Comparison of ENCODE assay signal across 8 cellular contexts in genomic region chr2:69642709-69643601, GRCh38. TPM values are rescaled to one million over a fixed set of nuclear protein-coding genes. Genes with fewer than 3 reads are reported as not detected.
DNase-seq lines count a peak whose midpoint lies in the region; ATAC-seq and TF ChIP-seq lines count a peak whose summit lies in the region.

No MANE protein-coding gene starts in this region.

- H3K4me1 Mint-ChIP-seq in activated B cell treated with CpG ODN at 0.5 μM for 24 hours = peaks cover 39% of the 10 kb centered on the region

- peaks cover 65% of the 10 kb centered on the region for H3K27me3 Mint-ChIP-seq in activated B cell treated with CpG ODN at 0.5 μM for 24 hours

- peaks cover 4% of the 10 kb centered on the region for H3K36me3 Mint-ChIP-seq in activated B cell treated with CpG ODN at 0.5 μM for 24 hours (ENCODE audit: low read depth)

- DNase-seq in NCI-H748 (lab: John Stamatoyannopoulos, UW; ENCODE audit: unreplicated experiment) = peak; percentile 38
- DNase-seq in NCI-H748 treated with DMSO at 0.1 percent for 48 hours (lab: John Stamatoyannopoulos, UW) = no peak
- peak; percentile 61 for DNase-seq in NCI-H146 (lab: John Stamatoyannopoulos, UW)
- no peak for DNase-seq in activated B cell treated with CpG ODN at 0.5 μM for 24 hours
- DNase-seq in cerebellar cortex (ENCODE audit: low spot score) = peak; percentile 49
- DNase-seq in stimulated activated CD4-positive, alpha-beta T cell treated with anti-CD3 and anti-CD28 coated beads, Interleukin-15, amount 100 ng/mL, for 48 hours (ENCODE audit: low read depth in 2 of 2) = peak; percentile 51 to 65

- no peak for TF ChIP-seq CTCF in activated B cell treated with CpG ODN at 0.5 μM for 24 hours (IDR thresholded peaks at IDR 0.05)

- H3K27ac Mint-ChIP-seq in activated B cell treated with CpG ODN at 0.5 μM for 24 hours = peak overlapping the region; percentile 67

- intact Hi-C loops in activated B cell treated with CpG ODN at 0.5 μM for 24 hours (cut with micrococcal nuclease) = loop anchor here (1.0 to 5.0 kb wide), 6 partner anchors 71 to 1584 kb away; partner anchors contain the start of genes GFPT1, MCEE, MPHOSPH10 and PAIP2B

- H3K27me3 ChIP-seq in layer of hippocampus (ENCODE audit: control insufficient read depth, insufficient read depth, low read length) = no peaks in the 10 kb centered on the region

- CTCF ChIA-PET in activated B cell treated with CpG ODN at 0.5 μM for 24 hours (lab: Charles Lee) = interaction anchor here (1.1 kb wide), 1 partner anchor 82 kb away, joined by 4 read pairs; no protein-coding TSS in a partner anchor

- peaks cover 5% of the 10 kb centered on the region for H3K9me3 Mint-ChIP-seq in activated B cell treated with CpG ODN at 0.5 μM for 24 hours

- POLR2A ChIA-PET in activated B cell treated with CpG ODN at 0.5 μM for 24 hours (lab: Charles Lee) = interaction anchor here (0.7 to 3.2 kb wide), 7 partner anchors 51 to 1488 kb away, joined by 3 to 25 read pairs (median 5); partner anchors contain the start of genes MPHOSPH10 and NFU1

- ATAC-seq in activated B cell treated with CpG ODN at 0.5 μM for 24 hours (ENCODE audit: low read depth) (no peak), HG03159 (IDR thresholded peaks at IDR 0.05; ENCODE audit: unreplicated experiment) (no peak)

- H3K27ac ChIP-seq in layer of hippocampus (ENCODE audit: low read depth, low read length) = peak overlapping the region; percentile 99

- peak overlapping the region; percentile 88 for H3K4me3 Mint-ChIP-seq in activated B cell treated with CpG ODN at 0.5 μM for 24 hours

RNA-seq across cellular contexts. Expression of gene AAK1, which starts 0.6 kb away (rescaled TPM):
- 4.7 and 5.6 TPM in 2 replicates for total RNA-seq in activated B cell treated with CpG ODN at 0.5 μM for 24 hours

Comparison
In these comparisons a context has a peak if more than half of its experiments do, and no peak if none do; other contexts are left out.
1. DNase-seq: peak in NCI-H748 (single experiment), NCI-H146 (single experiment), cerebellar cortex (single experiment) and stimulated activated CD4-positive, alpha-beta T cell treated with anti-CD3 and anti-CD28 coated beads, Interleukin-15, amount 100 ng/mL, for 48 hours (2 of 2); none in NCI-H748 treated with DMSO at 0.1 percent for 48 hours (single experiment) and activated B cell treated with CpG ODN at 0.5 μM for 24 hours (single experiment).